ENCODE assay signal across 11 cellular contexts in genomic region chr18:8603663-8604520, GRCh38. TPM values are rescaled to one million over a fixed set of nuclear protein-coding genes. Genes with fewer than 3 reads are reported as not detected.
DNase-seq lines count a peak whose midpoint lies in the region; ATAC-seq, FAIRE-seq and TF ChIP-seq lines count a peak whose summit lies in the region.
"Had no signal": no experiment of that assay in that cellular context is flagged by ENCODE, and none has a peak within 500 bp of the region (broad histone marks: within the 10 kb centered on the region; RNA-seq: fewer than 3 reads in every experiment).

No MANE protein-coding gene starts in this region.

- H4K20me1 ChIP-seq in HepG2 (ENCODE audit: insufficient read depth, low read length) = no peaks in the 10 kb centered on the region

- BruUV-seq in HepG2 (replicated peaks; lab: Mats Ljungman, UMichigan) = no TSS peak

- H3K27me3 ChIP-seq in HepG2 (ENCODE audit: control insufficient read depth in 1 of 2, insufficient read depth in 2 of 2, low read length in 2 of 2) (peaks cover 1 to 9% of the 10 kb centered on the region in 2 experiments; a peak in 3 of 5 replicates), gastroesophageal sphincter (no peaks in the 10 kb centered on the region)

- no peak overlapping the region; the same call in 1 of the 2 replicates for H3K4me2 ChIP-seq in HepG2 (ENCODE audit: low read depth, low read length)

- H3K9me3 Mint-ChIP-seq in CD14-positive monocyte = no peaks in the 10 kb centered on the region

- ATAC-seq in GM18873 (IDR thresholded peaks at IDR 0.05; ENCODE audit: low FRiP score, unreplicated experiment) = peak; percentile 30
- ATAC-seq in HepG2 = no peak
- ATAC-seq in gastroesophageal sphincter = no peak

- H3K4me3 Mint-ChIP-seq in CD14-positive monocyte = peak overlapping the region; percentile 80 to 94

- no peaks in the 10 kb centered on the region for H3K36me3 Mint-ChIP-seq in CD14-positive monocyte

- peak overlapping the region; percentile 87 to 96 (median 94) for H3K27ac Mint-ChIP-seq in CD14-positive monocyte

- TF ChIP-seq EP300 in HepG2 (IDR thresholded peaks at IDR 0.05; ENCODE audit: low read depth in 2 of 2, low read length in 2 of 2) (no peak), HepG2 (CRISPR knock-in tag; IDR thresholded peaks at IDR 0.05; ENCODE audit: borderline replicate concordance) (no peak), gastroesophageal sphincter (IDR thresholded peaks at IDR 0.05) (no peak)

- TF ChIP-seq CTCF in CD14-positive monocyte (IDR thresholded peaks at IDR 0.05) (no peak), HepG2 (CRISPR knock-in tag; IDR thresholded peaks at IDR 0.05) (no peak), gastroesophageal sphincter (IDR thresholded peaks at IDR 0.05) (no peak)

- 34% methylated on average over 14 of the region's 14 CpGs for WGBS in HepG2 (ENCODE audit: low lambda C conversion rate)
- WGBS in gastroesophageal sphincter (ENCODE audit: low coverage in 1 of 2), 2 donors = 61 to 62% methylated on average over 14 of the region's 14 CpGs

- H3K9me3 ChIP-seq in HepG2 (ENCODE audit: low read length) (no peaks in the 10 kb centered on the region), gastroesophageal sphincter (no peaks in the 10 kb centered on the region)

- no peak for FAIRE-seq in HepG2 (lab: Jason Lieb, UNC)

- TF ChIP-seq RAD21 in HepG2 (CRISPR knock-in tag; IDR thresholded peaks at IDR 0.05) = no peak

- no peaks in the 10 kb centered on the region for H3K79me2 ChIP-seq in HepG2 (ENCODE audit: insufficient read depth, low read length)

- DNase-seq in CD14-positive monocyte (ENCODE audit: low spot score) = no peak
- DNase-seq in OCI-M1 (lab: John Stamatoyannopoulos, UW) = peak; percentile 83
- DNase-seq in HepG2 (ENCODE audit: low spot score) = no peak
- DNase-seq in NCI-H226 = no peak
- DNase-seq in NCI-H2107 treated with DMSO at 0.1 percent for 48 hours (lab: John Stamatoyannopoulos, UW; ENCODE audit: unreplicated experiment) = no peak
- no peak for DNase-seq in activated CD4-positive, alpha-beta T cell treated with anti-CD3 and anti-CD28 coated beads, Interleukin-2, amount 50 U/mL, for 48 hours
- DNase-seq: EL, islet precursor cell, retina had no signal

- no peak for TF ChIP-seq POLR2A in HepG2 (IDR thresholded peaks at IDR 0.05; ENCODE audit: insufficient read depth in 1 of 2, low read depth in 2 of 2, low read length in 2 of 2)
- TF ChIP-seq POLR2A in gastroesophageal sphincter (IDR thresholded peaks at IDR 0.05) = no peak

- H3K36me3 ChIP-seq in HepG2 (replicated peaks in 1 of 2; ENCODE audit: control insufficient read depth in 1 of 2, insufficient read depth in 2 of 2, low read length in 2 of 2) = no peaks in the 10 kb centered on the region
- H3K36me3 ChIP-seq in gastroesophageal sphincter = no peaks in the 10 kb centered on the region

- peaks cover 3 to 14% (median 8%) of the 10 kb centered on the region in 3 donors for H3K27me3 Mint-ChIP-seq in CD14-positive monocyte (ENCODE audit: low read depth in 3 of 3)

- H3K4me3 ChIP-seq in HepG2 (replicated peaks in 1 of 3; ENCODE audit: insufficient read depth in 1 of 3, low read depth in 2 of 3, low read length in 3 of 3) (no peak overlapping the region), gastroesophageal sphincter (no peak overlapping the region)

- H3K4me1 Mint-ChIP-seq in CD14-positive monocyte = peaks cover 47% of the 10 kb centered on the region

- H3K4me1 ChIP-seq in HepG2 (ENCODE audit: insufficient read depth, low read length) (peaks cover 37% of the 10 kb centered on the region), gastroesophageal sphincter (peaks cover 0 to 17% (median 0%) of the 10 kb centered on the region in 3 donors)

- CTCF ChIA-PET in HepG2 (lab: Yijun Ruan, JAX; ENCODE audit: low intra/inter-chr PET ratio, low total read pairs) = no interaction called here

- in situ Hi-C loops in HepG2 (cut with HindIII; ENCODE audit: extremely low pct_ligation_motif_present, low pct_unique_long_range_greater_than_20kb) = no loop called here

- POLR2A ChIA-PET in HepG2 (lab: Yijun Ruan, JAX) = no interaction called here

- H2AFZ ChIP-seq in HepG2 (ENCODE audit: low read length) = no peak overlapping the region

- no peak overlapping the region for H3K9ac ChIP-seq in HepG2 (ENCODE audit: insufficient read depth, low read depth, low read length)

- intact Hi-C loops in CD14-positive monocyte (cut with micrococcal nuclease) = loop anchor here in 1 of 2 donors (2.0 kb wide), 1 partner anchor 25 kb away; no protein-coding TSS in a partner anchor
- intact Hi-C loops in HepG2 (cut with micrococcal nuclease; ENCODE audit: unreplicated experiment) = no loop called here

- H3K27ac ChIP-seq in HepG2 (ENCODE audit: extremely low read length, insufficient read depth, low read length) (no peak overlapping the region), gastroesophageal sphincter (no peak overlapping the region)

TF ChIP-seq in HepG2, 621 proteins besides CTCF, POLR2A, EP300 and RAD21:
- peak; percentile 54 for TF ChIP-seq MAFF (IDR thresholded peaks at IDR 0.05; ENCODE audit: low read depth, low read length)
- no peak for TF ChIP-seq NFKBIZ (CRISPR knock-in tag; IDR thresholded peaks at IDR 0.05)
- TF ChIP-seq ZNF34 (CRISPR knock-in tag; IDR thresholded peaks at IDR 0.05; ENCODE audit: borderline replicate concordance) = no peak
- no peak for TF ChIP-seq CREB1 (IDR thresholded peaks at IDR 0.05)
- no peak for TF ChIP-seq CREB1 (CRISPR knock-in tag; IDR thresholded peaks at IDR 0.05)
- TF ChIP-seq MAFK (conservative IDR thresholded peaks at IDR 0.05 in 1 of 2, IDR thresholded peaks at IDR 0.05 in 1 of 2; ENCODE audit: low read length in 2 of 2) = peak; percentile 42 to 73
- TF ChIP-seq, protein P1, sequence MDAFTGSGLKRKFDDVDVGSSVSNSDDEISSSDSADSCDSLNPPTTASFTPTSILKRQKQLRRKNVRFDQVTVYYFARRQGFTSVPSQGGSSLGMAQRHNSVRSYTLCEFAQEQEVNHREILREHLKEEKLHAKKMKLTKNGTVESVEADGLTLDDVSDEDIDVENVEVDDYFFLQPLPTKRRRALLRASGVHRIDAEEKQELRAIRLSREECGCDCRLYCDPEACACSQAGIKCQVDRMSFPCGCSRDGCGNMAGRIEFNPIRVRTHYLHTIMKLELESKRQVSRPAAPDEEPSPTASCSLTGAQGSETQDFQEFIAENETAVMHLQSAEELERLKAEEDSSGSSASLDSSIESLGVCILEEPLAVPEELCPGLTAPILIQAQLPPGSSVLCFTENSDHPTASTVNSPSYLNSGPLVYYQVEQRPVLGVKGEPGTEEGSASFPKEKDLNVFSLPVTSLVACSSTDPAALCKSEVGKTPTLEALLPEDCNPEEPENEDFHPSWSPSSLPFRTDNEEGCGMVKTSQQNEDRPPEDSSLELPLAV (CRISPR knock-in tag; conservative IDR thresholded peaks at IDR 0.05; ENCODE audit: low read depth) = no peak
- no peak for TF ChIP-seq TFE3 (CRISPR knock-in tag; IDR thresholded peaks at IDR 0.05)
- TF ChIP-seq NFKB2 (CRISPR knock-in tag; IDR thresholded peaks at IDR 0.05; ENCODE audit: borderline replicate concordance) = no peak
- TF ChIP-seq, protein P2, sequence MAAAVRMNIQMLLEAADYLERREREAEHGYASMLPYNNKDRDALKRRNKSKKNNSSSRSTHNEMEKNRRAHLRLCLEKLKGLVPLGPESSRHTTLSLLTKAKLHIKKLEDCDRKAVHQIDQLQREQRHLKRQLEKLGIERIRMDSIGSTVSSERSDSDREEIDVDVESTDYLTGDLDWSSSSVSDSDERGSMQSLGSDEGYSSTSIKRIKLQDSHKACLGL (CRISPR knock-in tag; IDR thresholded peaks at IDR 0.05) = no peak
- no peak for TF ChIP-seq SIX4 (CRISPR knock-in tag; IDR thresholded peaks at IDR 0.05)

RNA-seq across cellular contexts. Expression of gene RAB12, which starts 5.3 kb away (rescaled TPM):
- under 1 TPM; 0.15 to 0.16 TPM for polyA plus RNA-seq in CD14-positive monocyte
- total RNA-seq in HepG2 (2016; rRNA removed; fragmentation: Illumina TruSeq; extraction: Trizol) = 21.4 and 25.3 TPM in 2 replicates
- 10.6 and 11.9 TPM in 2 replicates for total RNA-seq in HepG2 (2016; cell fraction: cytosol; rRNA removed; fragmentation: Illumina TruSeq; extraction: Trizol; ENCODE audit: low read depth)
- total RNA-seq in HepG2 (2016; cell fraction: insoluble cytoplasmic fraction; rRNA removed; fragmentation: Illumina TruSeq; extraction: Trizol) = 20.0 and 24.5 TPM in 2 replicates
- total RNA-seq in HepG2 (2016; cell fraction: membrane; rRNA removed; fragmentation: Illumina TruSeq; extraction: Trizol) = 24.8 and 25.8 TPM in 2 replicates
- total RNA-seq in HepG2 (2016; cell fraction: nucleus; rRNA removed; fragmentation: Illumina TruSeq; extraction: Trizol) = 22.3 and 24.8 TPM in 2 replicates
- polyA plus RNA-seq in HepG2 (2011; rRNA removed) = 9.5 and 10.7 TPM in 2 replicates
- 3.8 and 6.9 TPM in 2 replicates for polyA plus RNA-seq in HepG2 (2011; cell fraction: cytosol; rRNA removed)
- polyA plus RNA-seq in HepG2 (2011; cell fraction: nucleus; rRNA removed) = 10.5 and 15.2 TPM in 2 replicates
- polyA plus RNA-seq in HepG2 (2012) = 21.4 and 24.9 TPM in 2 replicates
- 7.7 and 8.8 TPM in 2 replicates for polyA plus RNA-seq in HepG2 (2016; cell fraction: cytosol; fragmentation: Illumina TruSeq; extraction: Trizol; ENCODE audit: low read depth)
- polyA plus RNA-seq in HepG2 (2016; cell fraction: insoluble cytoplasmic fraction; fragmentation: Illumina TruSeq; extraction: Trizol; ENCODE audit: low read depth) = 27.0 and 29.3 TPM in 2 replicates
- polyA plus RNA-seq in HepG2 (2016; cell fraction: membrane; fragmentation: Illumina TruSeq; extraction: Trizol; ENCODE audit: low read depth) = 18.8 and 19.2 TPM in 2 replicates
- polyA plus RNA-seq in HepG2 (2016; cell fraction: nucleus; fragmentation: Illumina TruSeq; extraction: Trizol; ENCODE audit: insufficient read depth, low read depth) = 49.1 and 55.1 TPM in 2 replicates
- 2.8 and 6.1 TPM in 2 replicates for polyA minus RNA-seq in HepG2 (2011; rRNA and poly(A)+ RNA removed; ENCODE audit: low replicate concordance)
- 11.2 and 14.9 TPM in 2 replicates for polyA minus RNA-seq in HepG2 (2011; cell fraction: cytosol; rRNA and poly(A)+ RNA removed)
- polyA minus RNA-seq in HepG2 (2011; cell fraction: nucleus; rRNA and poly(A)+ RNA removed) = 19.1 and 21.0 TPM in 2 replicates
- total RNA-seq in gastroesophageal sphincter = 100 to 1,000 TPM in 1 of 4 donors, 10 to 100 TPM in 3; 63.7 to 100 (median 72.6) TPM
